Comparison of ENCODE assay signal across 13 cellular contexts in the genomic region with DNA sequence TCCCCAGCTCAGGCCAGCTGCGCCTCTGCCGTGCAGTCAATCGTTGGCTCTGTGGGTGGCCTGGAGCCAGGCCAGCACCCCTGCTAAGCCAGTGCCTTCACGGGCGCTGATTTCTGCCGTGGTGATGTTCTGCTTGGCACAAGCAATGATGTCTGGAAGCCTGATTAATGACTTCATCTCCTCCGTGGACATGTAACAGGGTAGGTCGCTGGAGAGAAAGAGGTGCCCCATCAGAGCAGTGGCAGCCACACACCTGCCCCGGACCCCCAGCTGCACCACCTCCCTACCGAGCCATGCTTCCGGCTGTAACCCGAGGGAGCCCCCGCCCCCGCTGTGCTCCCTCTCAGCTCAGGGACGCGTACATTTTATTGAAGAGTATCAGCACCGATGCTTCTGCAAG. TPM values are rescaled to one million over a fixed set of nuclear protein-coding genes. Genes with fewer than 3 reads are reported as not detected.
A peak's percentile ranks its signal among the peaks of the same experiment; 100 is the strongest.
DNase-seq lines count a peak whose midpoint lies in the region; FAIRE-seq and TF ChIP-seq lines count a peak whose summit lies in the region.
"Had no signal": no experiment of that assay in that cellular context is flagged by ENCODE, and none has a peak within 500 bp of the region (broad histone marks: within the 10 kb centered on the region; RNA-seq: fewer than 3 reads in every experiment).

No MANE protein-coding gene starts in this region.

- in situ Hi-C loops in GM23248 (cut with MboI): no loop called here

- peak overlapping the region; percentile 93 for H3K4me3 ChIP-seq in A673 (ENCODE audit: low read depth, low read length, poor library complexity, severe bottlenecking)
- no peak overlapping the region for H3K4me3 ChIP-seq in GM23248
- no peak overlapping the region for H3K4me3 ChIP-seq in foreskin fibroblast (ENCODE audit: low read depth in 1 of 2, low read length in 2 of 2)
- H3K4me3 ChIP-seq in spleen: no peak overlapping the region

- no peak overlapping the region for H2AFZ ChIP-seq in GM23248

- H3F3A ChIP-seq in GM23248 (ENCODE audit: insufficient read depth): peaks cover 7% of the 10 kb centered on the region

- peaks cover 6% of the 10 kb centered on the region; the same call in 1 of the 2 replicates for H4K20me1 ChIP-seq in GM23248 (ENCODE audit: insufficient read depth)

- H3K27ac ChIP-seq in A673 (ENCODE audit: low read depth, low read length, poor library complexity, severe bottlenecking) (peak overlapping the region; percentile 90), GM23248 (no peak overlapping the region), spleen (no peak overlapping the region)
- H3K27ac ChIP-seq: epithelial cell of prostate had no signal

- H3K4me2 ChIP-seq in GM23248 (ENCODE audit: unreplicated experiment): no peak overlapping the region

- H3K27ac Mint-ChIP-seq in glutamatergic neuron (ENCODE audit: unreplicated experiment): no peak overlapping the region
- H3K27ac Mint-ChIP-seq: T-cell had no signal

- H3K9me3 Mint-ChIP-seq in glutamatergic neuron (ENCODE audit: unreplicated experiment): peaks cover 8% of the 10 kb centered on the region
- H3K9me3 Mint-ChIP-seq: T-cell had no signal

- peak; percentile 85 for FAIRE-seq in RCC 7860 (lab: Jason Lieb, UNC)
- FAIRE-seq: bronchial epithelial cell, urothelium cell line had no signal

- H3K79me2 ChIP-seq in GM23248 (ENCODE audit: insufficient read depth): peaks cover 90% of the 10 kb centered on the region

- H3K9ac ChIP-seq in GM23248: no peak overlapping the region

- peaks cover 4% of the 10 kb centered on the region for H3K27me3 Mint-ChIP-seq in glutamatergic neuron (ENCODE audit: unreplicated experiment)
- H3K27me3 Mint-ChIP-seq: T-cell had no signal

- TF ChIP-seq POLR2A in spleen (IDR thresholded peaks at IDR 0.05): no peak

- no TSS peak for BruUV-seq in A673 (replicated peaks; lab: Mats Ljungman, UMichigan)

- H3K9me3 ChIP-seq in A673 (ENCODE audit: low read depth, low read length, poor library complexity, severe bottlenecking) (no peaks in the 10 kb centered on the region), GM23248 (ENCODE audit: low read depth) (no peaks in the 10 kb centered on the region), spleen (no peaks in the 10 kb centered on the region)

- peak; percentile 79 for DNase-seq in A673 (ENCODE audit: low spot score)
- peak; percentile 12 for DNase-seq in GM23248
- peak; percentile 83 for DNase-seq in RCC 7860 (ENCODE audit: low spot score)
- no peak for DNase-seq in glutamatergic neuron
- DNase-seq in central memory CD4-positive, alpha-beta T cell: no peak
- DNase-seq in activated CD4-positive, alpha-beta T cell treated with anti-CD3 and anti-CD28 coated beads, Interleukin-2, amount 50 U/mL, for 48 hours: no peak
- no peak for DNase-seq in foreskin fibroblast
- DNase-seq in spleen: no peak
- DNase-seq: activated CD8-positive, alpha-beta memory T cell treated with anti-CD3 and anti-CD28 coated beads, Interleukin-2, amount 50 U/mL, for 48 hours; T-cell had no signal

- no peaks in the 10 kb centered on the region for H3K9me2 ChIP-seq in GM23248 (ENCODE audit: insufficient read depth)

- H3K4me1 ChIP-seq in A673 (ENCODE audit: insufficient read depth, low read length, poor library complexity, severe bottlenecking): peaks cover 25% of the 10 kb centered on the region
- peaks cover 23% of the 10 kb centered on the region for H3K4me1 ChIP-seq in GM23248 (ENCODE audit: insufficient read depth)
- peaks cover 19 to 50% (median 36%) of the 10 kb centered on the region in 6 donors for H3K4me1 ChIP-seq in spleen

- CTCF ChIA-PET in A673 (lab: Charles Lee): no interaction called here

- H3K4me1 Mint-ChIP-seq in glutamatergic neuron (ENCODE audit: low read depth, unreplicated experiment): peaks cover 10% of the 10 kb centered on the region

- POLR2A ChIA-PET in A673 (lab: Charles Lee; ENCODE audit: low non-redundant PET): no interaction called here

- no peaks in the 10 kb centered on the region for H3K36me3 Mint-ChIP-seq in glutamatergic neuron (ENCODE audit: unreplicated experiment)

- no peaks in the 10 kb centered on the region for H3K27me3 ChIP-seq in A673 (replicated peaks; ENCODE audit: insufficient read depth, low read depth, low read length, poor library complexity)
- H3K27me3 ChIP-seq in GM23248 (replicated peaks; ENCODE audit: insufficient read depth): no peaks in the 10 kb centered on the region
- H3K27me3 ChIP-seq in spleen (replicated peaks in 1 of 7): no peaks in the 10 kb centered on the region

- H3K36me3 ChIP-seq in A673 (ENCODE audit: insufficient read depth, low read length, poor library complexity, severe bottlenecking) (peaks cover 11% of the 10 kb centered on the region), GM23248 (ENCODE audit: low read depth) (peaks cover 13% of the 10 kb centered on the region), spleen (peaks cover 0 to 50% (median 22%) of the 10 kb centered on the region in 6 donors)

- TF ChIP-seq CTCF in A673 (conservative IDR thresholded peaks at IDR 0.05; ENCODE audit: low read depth, low read length) (no peak), glutamatergic neuron (IDR thresholded peaks at IDR 0.05; ENCODE audit: partially characterized antibody, unreplicated experiment) (no peak), foreskin fibroblast (IDR thresholded peaks at IDR 0.05; ENCODE audit: low read depth, low read length) (no peak), spleen (IDR thresholded peaks at IDR 0.05 in 8 of 11, conservative IDR thresholded peaks at IDR 0.05 in 3 of 11) (no peak)

- WGBS in GM23248 (ENCODE audit: low coverage in 1 of 2, low lambda C conversion rate in 2 of 2, missing lambda C conversion rate in 2 of 2), 2 experiments: 65 to 68% methylated on average over 17 of the region's 17 CpGs
- 84 to 91% (median 89%) methylated on average over 16 to 17 of the region's 17 CpGs for WGBS in spleen, 5 donors

- H3K4me3 Mint-ChIP-seq in glutamatergic neuron (ENCODE audit: unreplicated experiment): peak overlapping the region; percentile 61

- intact Hi-C loops in A673 (cut with micrococcal nuclease; ENCODE audit: unreplicated experiment): no loop called here
- intact Hi-C loops in spleen (cut with DNase I; ENCODE audit: low total_unique reads): no loop called here

RNA-seq across cellular contexts. Expression of gene ARL16, which starts 1.9 kb away (rescaled TPM):
- 62.8 and 67.4 TPM in 2 replicates for total RNA-seq in A673 (2021)
- 37.6 and 45.6 TPM in 2 replicates for total RNA-seq in GM23248 (2014; rRNA removed; shearing (Covaris generic))
- 70.8 and 72.8 TPM in 2 replicates for polyA plus RNA-seq in GM23248 (2016; fragmentation: Nextera tagmentation; extraction: Ambion mirVana)
- total RNA-seq in glutamatergic neuron (ENCODE audit: unreplicated experiment): 55.2 TPM
- total RNA-seq in spleen: 10 to 100 TPM; 22.5 to 36.6 (median 29.1) TPM
- 10 to 100 TPM; 56.0 to 93.5 (median 79.8) TPM for polyA plus RNA-seq in spleen

RNA-seq across cellular contexts. Expression of gene HGS, which starts 2.1 kb away (rescaled TPM):
- total RNA-seq in A673 (2021) (145 and 187 TPM in 2 replicates), glutamatergic neuron (ENCODE audit: unreplicated experiment) (167 TPM), spleen (100 to 1,000 TPM in 4 of 7 donors, 10 to 100 TPM in 3; 62.3 to 134 (median 106) TPM)
- total RNA-seq in GM23248 (2014; rRNA removed; shearing (Covaris generic)): 161 and 166 TPM in 2 replicates
- polyA plus RNA-seq in GM23248 (2016; fragmentation: Nextera tagmentation; extraction: Ambion mirVana) (106 and 110 TPM in 2 replicates), spleen (100 to 1,000 TPM in 2 of 3 donors, 10 to 100 TPM in 1; 61.3 to 133 (median 119) TPM)

RNA-seq across cellular contexts. Expression of gene CCDC137, which starts 15.1 kb away (rescaled TPM):
- total RNA-seq in A673 (2021) (52.8 and 56.3 TPM in 2 replicates), glutamatergic neuron (ENCODE audit: unreplicated experiment) (33.8 TPM), spleen (10 to 100 TPM; 10.7 to 24.2 (median 19.0) TPM)
- 11.6 and 11.7 TPM in 2 replicates for total RNA-seq in GM23248 (2014; rRNA removed; shearing (Covaris generic))
- polyA plus RNA-seq in GM23248 (2016; fragmentation: Nextera tagmentation; extraction: Ambion mirVana) (22.0 and 22.8 TPM in 2 replicates), spleen (10 to 100 TPM; 20.7 to 40.1 (median 21.4) TPM)

RNA-seq across cellular contexts. Expression of gene OXLD1, which starts 15.3 kb away (rescaled TPM):
- 36.1 and 44.6 TPM in 2 replicates for total RNA-seq in A673 (2021)
- total RNA-seq in GM23248 (2014; rRNA removed; shearing (Covaris generic)): 19.9 and 49.3 TPM in 2 replicates
- polyA plus RNA-seq in GM23248 (2016; fragmentation: Nextera tagmentation; extraction: Ambion mirVana): 48.5 and 50.4 TPM in 2 replicates
- total RNA-seq in glutamatergic neuron (ENCODE audit: unreplicated experiment): 24.7 TPM
- total RNA-seq in spleen: 10 to 100 TPM; 29.4 to 53.8 (median 32.1) TPM
- polyA plus RNA-seq in spleen: 100 to 1,000 TPM; 102 to 110 (median 106) TPM

RNA-seq across cellular contexts. Expression of gene MRPL12, which starts 21.5 kb away (rescaled TPM):
- 184 and 186 TPM in 2 replicates for total RNA-seq in A673 (2021)
- 4.3 and 4.9 TPM in 2 replicates for total RNA-seq in GM23248 (2014; rRNA removed; shearing (Covaris generic))
- polyA plus RNA-seq in GM23248 (2016; fragmentation: Nextera tagmentation; extraction: Ambion mirVana): 76.3 and 78.5 TPM in 2 replicates
- 57.7 TPM for total RNA-seq in glutamatergic neuron (ENCODE audit: unreplicated experiment)
- 10 to 100 TPM; 36.2 to 68.5 (median 43.2) TPM for total RNA-seq in spleen
- polyA plus RNA-seq in spleen: 100 to 1,000 TPM in 2 of 3 donors, 10 to 100 TPM in 1; 71.7 to 160 (median 121) TPM

Comparison
In these comparisons a context has a peak if more than half of its experiments do, and no peak if none do; other contexts are left out.
1. DNase-seq: peak in A673 (single experiment), GM23248 (single experiment) and RCC 7860 (single experiment); none in glutamatergic neuron (single experiment), central memory CD4-positive, alpha-beta T cell (single experiment), activated CD4-positive, alpha-beta T cell treated with anti-CD3 and anti-CD28 coated beads, Interleukin-2, amount 50 U/mL, for 48 hours (0 of 2), foreskin fibroblast (0 of 2) and spleen (single experiment).